Comparison of ENCODE assay signal across 22 cellular contexts in the genomic region with DNA sequence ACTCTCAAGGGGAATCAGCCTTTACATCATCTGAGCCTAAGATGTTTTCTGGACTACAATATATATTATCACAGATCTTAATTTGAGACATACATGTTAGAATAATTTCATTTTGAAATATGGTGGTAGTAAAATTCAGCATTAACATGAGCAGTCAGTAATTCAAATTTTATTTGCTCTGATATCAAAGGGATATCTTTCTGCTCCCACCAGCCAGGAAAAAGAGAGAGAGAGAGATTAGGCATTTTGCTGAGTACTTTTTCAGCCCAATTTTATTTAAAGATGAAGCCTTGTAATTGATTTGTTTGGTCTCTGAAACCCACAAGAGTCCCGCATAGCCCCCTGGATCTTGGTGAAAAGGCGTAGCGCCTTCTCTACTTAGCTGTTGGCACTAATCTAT. TPM values are rescaled to one million over a fixed set of nuclear protein-coding genes. Genes with fewer than 3 reads are reported as not detected.
"Had no signal": no experiment of that assay in that cellular context is flagged by ENCODE, and none has a peak within 500 bp of the region (broad histone marks: within the 10 kb centered on the region; RNA-seq: fewer than 3 reads in every experiment).

No MANE protein-coding gene starts in this region.

- H2AFZ ChIP-seq: parathyroid adenoma had no signal

- H3K4me1 Mint-ChIP-seq: activated CD4-positive, alpha-beta T cell treated with anti-CD3 and anti-CD28 coated beads, Interleukin-2, amount 10 ng/mL, durations not matched to agents 7 days and 5 days; activated CD8-positive, alpha-beta memory T cell treated with anti-CD3 and anti-CD28 coated beads, Interleukin-2, amount 10 ng/mL, durations not matched to agents 7 days and 5 days; activated naive CD8-positive, alpha-beta T cell treated with anti-CD3 and anti-CD28 coated beads, Interleukin-2, amount 50 U/mL, for 24 hours; stimulated activated naive B cell treated with anti-CD40 and anti-IgM and Interleukin-4, amounts not matched to agents 10 μg/mL and 1 μg/mL and 100 μg/mL, for 72 hours had no signal

- H3K27ac Mint-ChIP-seq: activated CD4-positive, alpha-beta T cell treated with anti-CD3 and anti-CD28 coated beads, Interleukin-2, amount 10 ng/mL, durations not matched to agents 7 days and 5 days; activated CD8-positive, alpha-beta memory T cell treated with anti-CD3 and anti-CD28 coated beads, Interleukin-2, amount 10 ng/mL, durations not matched to agents 7 days and 5 days; activated CD8-positive, alpha-beta T cell treated with anti-CD3 and anti-CD28 coated beads for 36 hours; activated naive CD4-positive, alpha-beta T cell treated with anti-CD3 and anti-CD28 coated beads, Interleukin-2, amount 10 ng/mL, durations not matched to agents 7 days and 5 days; activated naive CD8-positive, alpha-beta T cell treated with anti-CD3 and anti-CD28 coated beads, Interleukin-2, amount 50 U/mL, for 24 hours; stimulated activated naive B cell treated with anti-CD40 and anti-IgM and Interleukin-4, amounts not matched to agents 10 μg/mL and 1 μg/mL and 100 μg/mL, for 72 hours had no signal

- H3K4me1 ChIP-seq: right lobe of liver had no signal

- DNase-seq: activated CD4-positive, alpha-beta T cell treated with anti-CD3 and anti-CD28 coated beads, Interleukin-2, amount 10 ng/mL, durations not matched to agents 7 days and 5 days; activated CD4-positive, CD25-positive, alpha-beta regulatory T cell treated with anti-CD3 and anti-CD28 coated beads, Interleukin-2, amount 50 U/mL, for 72 hours; activated CD8-positive, alpha-beta memory T cell treated with anti-CD3 and anti-CD28 coated beads, Interleukin-2, amount 10 ng/mL, durations not matched to agents 7 days and 5 days; activated CD8-positive, alpha-beta T cell treated with anti-CD3 and anti-CD28 coated beads for 36 hours; activated effector memory CD4-positive, alpha-beta T cell treated with anti-CD3 and anti-CD28 coated beads, Interleukin-2, amount 50 U/mL, for 16 hours; activated naive CD4-positive, alpha-beta T cell treated with anti-CD3 and anti-CD28 coated beads, Interleukin-2, amount 10 ng/mL, durations not matched to agents 7 days and 5 days; activated naive CD8-positive, alpha-beta T cell treated with anti-CD3 and anti-CD28 coated beads, Interleukin-2, amount 50 U/mL, for 24 hours; activated T-cell treated with anti-CD3 and anti-CD28 coated beads for 4 hours; heart right ventricle; left colon; mesenchymal stem cell; nephron progenitor cell; right lobe of liver; small intestine; stimulated activated CD4-positive, alpha-beta T cell treated with anti-CD3 and anti-CD28 coated beads, Interleukin-15, amount 100 ng/mL, for 24 hours; stimulated activated CD8-positive, alpha-beta memory T cell treated with anti-CD3 and anti-CD28 coated beads, Interleukin-4, amount 100 ng/mL, for 48 hours; stimulated activated naive B cell treated with anti-CD40 and anti-IgM and Interleukin-4, amounts not matched to agents 10 μg/mL and 1 μg/mL and 100 μg/mL, for 72 hours; WERI-Rb-1 had no signal

- H3K9me3 ChIP-seq: heart right ventricle, right lobe of liver, thoracic aorta had no signal

- H3K27ac ChIP-seq: epithelial cell of prostate, heart right ventricle, parathyroid adenoma, right lobe of liver, WERI-Rb-1 had no signal

- H3K36me3 ChIP-seq: heart right ventricle, thoracic aorta, WERI-Rb-1 had no signal

- H3K4me3 ChIP-seq: heart right ventricle, right lobe of liver, thoracic aorta had no signal

- H3K9me3 Mint-ChIP-seq: activated CD4-positive, alpha-beta T cell treated with anti-CD3 and anti-CD28 coated beads, Interleukin-2, amount 10 ng/mL, durations not matched to agents 7 days and 5 days; activated CD8-positive, alpha-beta T cell treated with anti-CD3 and anti-CD28 coated beads for 36 hours; activated naive CD4-positive, alpha-beta T cell treated with anti-CD3 and anti-CD28 coated beads, Interleukin-2, amount 10 ng/mL, durations not matched to agents 7 days and 5 days; activated naive CD8-positive, alpha-beta T cell treated with anti-CD3 and anti-CD28 coated beads, Interleukin-2, amount 50 U/mL, for 24 hours; nephron progenitor cell; stimulated activated naive B cell treated with anti-CD40 and anti-IgM and Interleukin-4, amounts not matched to agents 10 μg/mL and 1 μg/mL and 100 μg/mL, for 72 hours had no signal

- H3K36me3 Mint-ChIP-seq: activated CD8-positive, alpha-beta memory T cell treated with anti-CD3 and anti-CD28 coated beads, Interleukin-2, amount 10 ng/mL, durations not matched to agents 7 days and 5 days; activated naive CD4-positive, alpha-beta T cell treated with anti-CD3 and anti-CD28 coated beads, Interleukin-2, amount 10 ng/mL, durations not matched to agents 7 days and 5 days; stimulated activated naive B cell treated with anti-CD40 and anti-IgM and Interleukin-4, amounts not matched to agents 10 μg/mL and 1 μg/mL and 100 μg/mL, for 72 hours had no signal

- H3K9ac ChIP-seq: parathyroid adenoma had no signal

- H3K4me3 Mint-ChIP-seq: activated CD4-positive, alpha-beta T cell treated with anti-CD3 and anti-CD28 coated beads, Interleukin-2, amount 10 ng/mL, durations not matched to agents 7 days and 5 days; activated CD8-positive, alpha-beta memory T cell treated with anti-CD3 and anti-CD28 coated beads, Interleukin-2, amount 10 ng/mL, durations not matched to agents 7 days and 5 days; activated CD8-positive, alpha-beta T cell treated with anti-CD3 and anti-CD28 coated beads for 36 hours; activated naive CD4-positive, alpha-beta T cell treated with anti-CD3 and anti-CD28 coated beads, Interleukin-2, amount 10 ng/mL, durations not matched to agents 7 days and 5 days; activated naive CD8-positive, alpha-beta T cell treated with anti-CD3 and anti-CD28 coated beads, Interleukin-2, amount 50 U/mL, for 24 hours; nephron progenitor cell; stimulated activated naive B cell treated with anti-CD40 and anti-IgM and Interleukin-4, amounts not matched to agents 10 μg/mL and 1 μg/mL and 100 μg/mL, for 72 hours had no signal

- H3K27me3 ChIP-seq: heart right ventricle, right lobe of liver had no signal

RNA-seq across cellular contexts. Expression of gene PARVA, which starts 38.2 kb away (rescaled TPM):
- total RNA-seq: activated CD8-positive, alpha-beta memory T cell treated with anti-CD3 and anti-CD28 coated beads, Interleukin-2, amount 10 ng/mL, durations not matched to agents 7 days and 5 days; activated CD8-positive, alpha-beta T cell treated with anti-CD3 and anti-CD28 coated beads for 36 hours; T-helper 2 cell treated with Interferon-gamma antibody and Interleukin-4, amounts not matched to agents 100 ng/mL and 5 ng/mL, for 36 hours had no signal
